ENCODE assay signal across 14 cellular contexts in genomic region chr12:109621271-109621671, GRCh38. TPM values are rescaled to one million over a fixed set of nuclear protein-coding genes. Genes with fewer than 3 reads are reported as not detected.
DNase-seq lines count a peak whose midpoint lies in the region; ATAC-seq and TF ChIP-seq lines count a peak whose summit lies in the region.
"Had no signal": no experiment of that assay in that cellular context is flagged by ENCODE, and none has a peak within 500 bp of the region (broad histone marks: within the 10 kb centered on the region; RNA-seq: fewer than 3 reads in every experiment).

No MANE protein-coding gene starts in this region.

- H4K20me1 ChIP-seq in BLaER1 treated with 17β-estradiol and CSF1 and Interleukin-3, amounts not matched to agents 10 nM and 100 nM, result no peaks in the 10 kb centered on the region; a peak in 1 of 22 replicates
- H4K20me1 ChIP-seq in IMR-90 (ENCODE audit: insufficient read depth, low read length), result no peaks in the 10 kb centered on the region

- H3K4me2 ChIP-seq in BLaER1 treated with 17β-estradiol and CSF1 and Interleukin-3, amounts not matched to agents 10 nM and 100 nM, result peak overlapping the region in 10 of 11 experiments; percentile 7 to 51 (median 35); a peak in 14 of 22 replicates
- H3K4me2 ChIP-seq in IMR-90 (ENCODE audit: low read depth, low read length), result no peak overlapping the region

- no peak overlapping the region for H3K9ac ChIP-seq in BLaER1 treated with 17β-estradiol and CSF1 and Interleukin-3, amounts not matched to agents 10 nM and 100 nM
- no peak overlapping the region for H3K9ac ChIP-seq in IMR-90 (ENCODE audit: low read depth, low read length)

- H2BK20ac ChIP-seq in IMR-90 (ENCODE audit: low read depth, low read length), result no peak overlapping the region

- ATAC-seq in IMR-90 (ENCODE audit: low read depth), result 0 out of 2 replicates have a peak, but pooled peaks have one; percentile 17
- no peak for ATAC-seq in activated naive CD4-positive, alpha-beta T cell treated with anti-CD3 and anti-CD28 coated beads, Interleukin-2, amount 50 U/mL, for 72 hours
- ATAC-seq: activated naive CD8-positive, alpha-beta T cell treated with anti-CD3 and anti-CD28 coated beads, Interleukin-2, amount 50 U/mL, for 24 hours; left lung; stimulated activated naive CD8-positive, alpha-beta T cell treated with anti-CD3 and anti-CD28 coated beads, Interleukin-15, Interleukin-2, amounts not matched to agents 100 U/mL and 50 U/mL, for 24 hours had no signal

- H3K56ac ChIP-seq in IMR-90 (ENCODE audit: extremely low read depth, insufficient read depth, low read length), result no peak overlapping the region

- TF ChIP-seq RAD21 in IMR-90 (IDR thresholded peaks at IDR 0.05; ENCODE audit: low read length), result no peak

- WGBS in IMR-90 (ENCODE audit: extremely low coverage in 2 of 2, insufficient read length in 1 of 2), 2 experiments, result no CpG with 5 or more reads among the region's 1 CpG
- 47 to 65% methylated on average over 1 of the region's 1 CpG for WGBS in thyroid gland, 2 donors

- H3K9me3 ChIP-seq in BLaER1 treated with 17β-estradiol and CSF1 and Interleukin-3, amounts not matched to agents 10 nM and 100 nM (replicated peaks in 1 of 11), result no peaks in the 10 kb centered on the region
- no peaks in the 10 kb centered on the region for H3K9me3 ChIP-seq in IMR-90 (ENCODE audit: control insufficient read depth, insufficient read depth, low read length)
- H3K9me3 ChIP-seq in thyroid gland, result no peaks in the 10 kb centered on the region
- H3K9me3 ChIP-seq: left lung, prostate gland had no signal

- peaks cover 0 to 13% (median 7%) of the 10 kb centered on the region in 10 experiments; a peak in 12 of 20 replicates for H3K4me1 ChIP-seq in BLaER1 treated with 17β-estradiol and CSF1 and Interleukin-3, amounts not matched to agents 10 nM and 100 nM
- H3K4me1 ChIP-seq in IMR-90 (ENCODE audit: control insufficient read depth, insufficient read depth, low read length), result no peaks in the 10 kb centered on the region
- H3K4me1 ChIP-seq in thyroid gland, result no peaks in the 10 kb centered on the region
- H3K4me1 ChIP-seq: left lung, prostate gland had no signal

- H3K27ac ChIP-seq in BLaER1 treated with 17β-estradiol and CSF1 and Interleukin-3, amounts not matched to agents 10 nM and 100 nM, result no peak overlapping the region
- H3K27ac ChIP-seq in IMR-90 (ENCODE audit: insufficient read depth, low read length) (no peak overlapping the region), thyroid gland (no peak overlapping the region)
- H3K27ac ChIP-seq: left lung, prostate gland had no signal

- no peaks in the 10 kb centered on the region for H3K9me3 Mint-ChIP-seq in activated naive CD4-positive, alpha-beta T cell treated with anti-CD3 and anti-CD28 coated beads, Interleukin-2, amount 50 U/mL, for 72 hours
- H3K9me3 Mint-ChIP-seq: activated naive CD8-positive, alpha-beta T cell treated with anti-CD3 and anti-CD28 coated beads, Interleukin-2, amount 50 U/mL, for 24 hours; central memory CD8-positive, alpha-beta T cell had no signal

- DNase-seq in IMR-90 (no peak), choroid plexus epithelial cell (ENCODE audit: low read depth) (peak; percentile 27), midbrain (lab: John Stamatoyannopoulos, UW) (peak; percentile 14), thyroid gland (no peak), GM13976 (ENCODE audit: low spot score) (no peak)
- no peak for DNase-seq in activated naive CD4-positive, alpha-beta T cell treated with anti-CD3 and anti-CD28 coated beads, Interleukin-2, amount 50 U/mL, for 72 hours (ENCODE audit: low spot score in 2 of 2)
- DNase-seq: activated CD4-positive, alpha-beta T cell treated with anti-CD3 and anti-CD28 coated beads, Interleukin-2, amount 50 U/mL, for 48 hours; activated naive CD8-positive, alpha-beta T cell treated with anti-CD3 and anti-CD28 coated beads, Interleukin-2, amount 50 U/mL, for 24 hours; activated T-cell treated with anti-CD3 and anti-CD28 coated beads, Interleukin-2, amount 50 U/mL, for 48 hours; left lung; stimulated activated naive CD8-positive, alpha-beta T cell treated with anti-CD3 and anti-CD28 coated beads, Interleukin-15, Interleukin-2, amounts not matched to agents 100 U/mL and 50 U/mL, for 24 hours had no signal

- TF ChIP-seq CTCF in IMR-90 (conservative IDR thresholded peaks at IDR 0.05; ENCODE audit: low read depth, low read length), result no peak
- TF ChIP-seq CTCF in choroid plexus epithelial cell (conservative IDR thresholded peaks at IDR 0.05; ENCODE audit: low read depth, low read length), result no peak
- no peak for TF ChIP-seq CTCF in thyroid gland (IDR thresholded peaks at IDR 0.05)
- TF ChIP-seq CTCF in GM13976 (IDR thresholded peaks at IDR 0.05; ENCODE audit: borderline replicate concordance, control extremely low read depth, extremely low read depth, insufficient read depth, missing control alignments), result no peak

- no peaks in the 10 kb centered on the region for H3K36me3 ChIP-seq in BLaER1 treated with 17β-estradiol and CSF1 and Interleukin-3, amounts not matched to agents 10 nM and 100 nM
- no peaks in the 10 kb centered on the region for H3K36me3 ChIP-seq in IMR-90 (ENCODE audit: control insufficient read depth, insufficient read depth, low read length)
- H3K36me3 ChIP-seq in thyroid gland, result no peaks in the 10 kb centered on the region
- H3K36me3 ChIP-seq: left lung, prostate gland had no signal

- no peak overlapping the region for H2BK15ac ChIP-seq in IMR-90 (ENCODE audit: low read depth, low read length)

- H4K8ac ChIP-seq in IMR-90 (ENCODE audit: low read depth in 2 of 2, low read length in 2 of 2), result no peak overlapping the region

- no peak overlapping the region for H2AK9ac ChIP-seq in IMR-90 (replicated peaks; ENCODE audit: low read depth, low read length, poor library complexity)

- no TSS peak for BruUV-seq in IMR-90 (replicated peaks; lab: Mats Ljungman, UMichigan)

- no peaks in the 10 kb centered on the region for H3K36me3 Mint-ChIP-seq in activated naive CD4-positive, alpha-beta T cell treated with anti-CD3 and anti-CD28 coated beads, Interleukin-2, amount 50 U/mL, for 72 hours

- no peak overlapping the region for H2BK120ac ChIP-seq in IMR-90 (ENCODE audit: low read depth, low read length)

- no peak overlapping the region for H3K18ac ChIP-seq in IMR-90 (ENCODE audit: low read depth, low read length)

- dilution Hi-C loops in IMR-90 (cut with HindIII; ENCODE audit: low sequenced_read_pairs, unreplicated experiment), result no loop called here

- H3K9me1 ChIP-seq in IMR-90 (ENCODE audit: insufficient read depth, low read length), result no peaks in the 10 kb centered on the region; the same call in 1 of the 2 replicates

- TF ChIP-seq POLR2A in IMR-90 (IDR thresholded peaks at IDR 0.05; ENCODE audit: low read depth, low read length) (no peak), thyroid gland (IDR thresholded peaks at IDR 0.05) (no peak)

- POLR2A ChIA-PET in IMR-90 (lab: Charles Lee; ENCODE audit: unreplicated experiment), result no interaction called here

- CTCF ChIA-PET in IMR-90 (lab: Yijun Ruan, JAX), result no interaction called here

- H3K4ac ChIP-seq in IMR-90 (ENCODE audit: low read depth, low read length), result no peak overlapping the region

- H4K91ac ChIP-seq in IMR-90 (ENCODE audit: insufficient read depth, low read depth, low read length), result no peak overlapping the region

- H3K27me3 ChIP-seq in BLaER1 treated with 17β-estradiol and CSF1 and Interleukin-3, amounts not matched to agents 10 nM and 100 nM, result peaks cover 0 to under 1% (median 0%) of the 10 kb centered on the region in 11 experiments; a peak in 1 of 22 replicates
- H3K27me3 ChIP-seq in IMR-90 (ENCODE audit: control insufficient read depth, insufficient read depth, low read length) (peaks cover 35% of the 10 kb centered on the region), thyroid gland (no peaks in the 10 kb centered on the region)

- H3K79me1 ChIP-seq in IMR-90 (ENCODE audit: low read depth in 1 of 2, low read length in 2 of 2), result no peaks in the 10 kb centered on the region

- no peak overlapping the region for H3K14ac ChIP-seq in IMR-90 (replicated peaks; ENCODE audit: low read depth, low read length)

- H2AK5ac ChIP-seq in IMR-90 (ENCODE audit: low read depth, low read length), result no peak overlapping the region

- intact Hi-C loops in IMR-90 (cut with micrococcal nuclease), result no loop called here
- intact Hi-C loops in thyroid gland (cut with DNase I), result no loop called here

- in situ Hi-C loops in IMR-90 (cut with MboI; ENCODE audit: low sequenced_read_pairs), result no loop called here
- in situ Hi-C loops in GM13976 (cut with MboI; ENCODE audit: low sequenced_read_pairs, unreplicated experiment), result no loop called here

- H3K23ac ChIP-seq in IMR-90 (ENCODE audit: low read depth, low read length), result no peak overlapping the region

- no peak overlapping the region for H4K5ac ChIP-seq in IMR-90 (ENCODE audit: low read depth, low read length)

- H2AFZ ChIP-seq in IMR-90 (replicated peaks; ENCODE audit: low read length, poor library complexity), result no peak overlapping the region

- H2BK5ac ChIP-seq in IMR-90 (ENCODE audit: low read depth, low read length, poor library complexity, severe bottlenecking), result no peak overlapping the region

- no peak overlapping the region for H3K4me3 ChIP-seq in BLaER1 treated with 17β-estradiol and CSF1 and Interleukin-3, amounts not matched to agents 10 nM and 100 nM
- H3K4me3 ChIP-seq in IMR-90 (ENCODE audit: insufficient read depth, low read depth, low read length) (no peak overlapping the region), choroid plexus epithelial cell (ENCODE audit: low read depth, low read length) (no peak overlapping the region), thyroid gland (replicated peaks in 1 of 3) (no peak overlapping the region)
- H3K4me3 ChIP-seq: left lung, prostate gland had no signal

- no peak overlapping the region for H3K27ac Mint-ChIP-seq in activated naive CD4-positive, alpha-beta T cell treated with anti-CD3 and anti-CD28 coated beads, Interleukin-2, amount 50 U/mL, for 72 hours
- H3K27ac Mint-ChIP-seq: activated naive CD8-positive, alpha-beta T cell treated with anti-CD3 and anti-CD28 coated beads, Interleukin-2, amount 50 U/mL, for 24 hours had no signal

TF ChIP-seq in IMR-90, 13 proteins besides CTCF, POLR2A, EP300 and RAD21 (continues in another document):
- TF ChIP-seq RCOR1 (IDR thresholded peaks at IDR 0.05; ENCODE audit: insufficient replicate concordance, low read length), result no peak
- TF ChIP-seq CHD1 (IDR thresholded peaks at IDR 0.05; ENCODE audit: low read depth, low read length), result no peak

RNA-seq across cellular contexts. Expression of gene MVK, which starts 47.7 kb away (rescaled TPM):
- total RNA-seq in IMR-90 (2012; rRNA removed) (6.6 and 6.9 TPM in 2 replicates), thyroid gland (10 to 100 TPM; 20.4 to 42.0 (median 31.6) TPM)
- polyA plus RNA-seq in IMR-90 (2012; rRNA removed), result 11.5 and 12.2 TPM in 2 replicates
- polyA plus RNA-seq in IMR-90 (2012; cell fraction: cytosol; rRNA removed), result 9.8 and 11.6 TPM in 2 replicates
- 12.4 and 22.5 TPM in 2 replicates for polyA plus RNA-seq in IMR-90 (2012; cell fraction: nucleus; rRNA removed; ENCODE audit: low replicate concordance)
- 10 to 100 TPM; 13.3 to 20.7 TPM for total RNA-seq in activated naive CD4-positive, alpha-beta T cell treated with anti-CD3 and anti-CD28 coated beads, Interleukin-2, amount 50 U/mL, for 72 hours

RNA-seq across cellular contexts. Expression of gene MMAB, which starts 48.0 kb away (rescaled TPM):
- total RNA-seq in IMR-90 (2012; rRNA removed) (14.2 and 16.5 TPM in 2 replicates), thyroid gland (10 to 100 TPM; 40.3 to 82.2 (median 69.7) TPM)
- polyA plus RNA-seq in IMR-90 (2012; rRNA removed), result 16.9 and 17.3 TPM in 2 replicates
- polyA plus RNA-seq in IMR-90 (2012; cell fraction: cytosol; rRNA removed), result 16.1 and 18.4 TPM in 2 replicates
- 16.9 and 21.4 TPM in 2 replicates for polyA plus RNA-seq in IMR-90 (2012; cell fraction: nucleus; rRNA removed; ENCODE audit: low replicate concordance)
- total RNA-seq in activated naive CD4-positive, alpha-beta T cell treated with anti-CD3 and anti-CD28 coated beads, Interleukin-2, amount 50 U/mL, for 72 hours, result 10 to 100 TPM; 27.4 to 29.5 TPM

Comparison
In these comparisons a context has a peak if more than half of its experiments do, and no peak if none do; other contexts are left out.
1. DNase-seq: peak in choroid plexus epithelial cell (single experiment) and midbrain (single experiment); none in IMR-90 (single experiment), thyroid gland (0 of 2), GM13976 (single experiment) and activated naive CD4-positive, alpha-beta T cell treated with anti-CD3 and anti-CD28 coated beads, Interleukin-2, amount 50 U/mL, for 72 hours (0 of 2).